ENCODE assay signal across 19 cellular contexts in the genomic region with DNA sequence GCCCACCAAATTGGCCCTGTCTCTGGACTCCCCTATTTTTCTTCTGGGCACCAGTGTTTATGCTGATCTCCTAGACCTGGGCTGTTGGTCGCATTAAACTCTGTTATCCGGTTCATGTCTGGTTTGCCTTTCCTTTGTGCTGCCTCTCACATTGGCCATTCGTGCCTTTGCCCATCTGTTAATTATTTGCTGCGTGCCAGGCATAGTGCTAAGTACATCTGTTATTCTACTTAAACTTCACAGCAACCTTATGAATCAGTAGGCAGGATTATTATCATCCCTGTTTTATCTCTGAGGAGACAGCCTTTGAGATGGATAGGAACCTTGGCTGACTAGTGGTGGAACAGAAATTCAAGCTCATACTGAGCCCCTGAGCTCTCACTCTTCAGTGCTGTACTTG.
A peak's percentile ranks its signal among the peaks of the same experiment; 100 is the strongest.
DNase-seq lines count a peak whose midpoint lies in the region; ATAC-seq and TF ChIP-seq lines count a peak whose summit lies in the region.
"Had no signal": no experiment of that assay in that cellular context is flagged by ENCODE, and none has a peak within 500 bp of the region (broad histone marks: within the 10 kb centered on the region; RNA-seq: fewer than 3 reads in every experiment).

No MANE protein-coding gene starts in this region.

- no peak overlapping the region for H3K4me3 ChIP-seq in AG10803 (ENCODE audit: low read length)
- H3K4me3 ChIP-seq: K562, SJCRH30 had no signal

- TF ChIP-seq CTCF in AG10803 (conservative IDR thresholded peaks at IDR 0.05; ENCODE audit: low read length), result no peak

- DNase-seq in DMS 273 (lab: John Stamatoyannopoulos, UW; ENCODE audit: unreplicated experiment) (peak; percentile 43), DMS 273 treated with DMSO at 0.1 percent for 48 hours (lab: John Stamatoyannopoulos, UW) (no peak), AG10803 (ENCODE audit: low read depth) (peak; percentile 63), NCI-H524 (lab: John Stamatoyannopoulos, UW) (peak; percentile 82 to 95), fibroblast of gingiva (ENCODE audit: low read depth) (peak; percentile 33), KG1 (lab: John Stamatoyannopoulos, UW) (no peak)
- DNase-seq in activated CD4-positive, alpha-beta T cell treated with anti-CD3 and anti-CD28 coated beads for 4 hours, result no peak
- DNase-seq: Caco-2; CD8-positive, alpha-beta T cell; DMS79 treated with DMSO at 0.1 percent for 48 hours; H7; NCI-H1105 treated with DMSO at 0.1 percent for 48 hours; NCI-H2081; NCI-H345; NCI-H510A treated with DMSO at 0.1 percent for 48 hours; NCI-H774; SJCRH30 had no signal

- ATAC-seq in HG02610 (IDR thresholded peaks at IDR 0.05; ENCODE audit: unreplicated experiment), result no peak
- ATAC-seq: CD8-positive, alpha-beta T cell; K562 had no signal

Comparison
In these comparisons a context has a peak if more than half of its experiments do, and no peak if none do; other contexts are left out.
1. DNase-seq: peak in DMS 273 (single experiment), AG10803 (single experiment), NCI-H524 (2 of 2) and fibroblast of gingiva (single experiment); none in DMS 273 treated with DMSO at 0.1 percent for 48 hours (single experiment), activated CD4-positive, alpha-beta T cell treated with anti-CD3 and anti-CD28 coated beads for 4 hours (0 of 2) and KG1 (single experiment).